ENCODE assay signal across 19 cellular contexts in genomic region chr18:76368976-76369375, GRCh38.
DNase-seq lines count a peak whose midpoint lies in the region; ATAC-seq and TF ChIP-seq lines count a peak whose summit lies in the region.
"Had no signal": no experiment of that assay in that cellular context is flagged by ENCODE, and none has a peak within 500 bp of the region (broad histone marks: within the 10 kb centered on the region; RNA-seq: fewer than 3 reads in every experiment).

No MANE protein-coding gene starts in this region.

- ATAC-seq in DND-41 (ENCODE audit: insufficient read depth, low read depth) (no peak), HG02938 (IDR thresholded peaks at IDR 0.05; ENCODE audit: unreplicated experiment) (no peak)
- ATAC-seq: HCT116 had no signal

- no peaks in the 10 kb centered on the region for H3K79me2 ChIP-seq in DND-41 (ENCODE audit: insufficient read depth, low read length)

- H3K4me1 ChIP-seq in DND-41 (ENCODE audit: insufficient read depth, low read length): peaks cover 28% of the 10 kb centered on the region
- peaks cover 8 to 12% of the 10 kb centered on the region in 2 experiments for H3K4me1 ChIP-seq in neutrophil (ENCODE audit: control insufficient read depth in 1 of 2, insufficient read depth in 1 of 2, low read depth in 1 of 2, low read length in 1 of 2)

- DNase-seq in DND-41 (no peak), amniotic epithelial cell (ENCODE audit: low read depth) (peak; percentile 42), fibroblast of pulmonary artery (ENCODE audit: low read depth) (peak; percentile 22), NCI-H1092 treated with DMSO at 0.1 percent for 48 hours (lab: John Stamatoyannopoulos, UW) (no peak), nucleus accumbens (lab: John Stamatoyannopoulos, UW) (no peak), NCI-H1436 (lab: John Stamatoyannopoulos, UW) (no peak)
- DNase-seq: CD4-positive, alpha-beta T cell; COR-L47; DMS79; KG1; NCI-H1092; NCI-H2081; NCI-H2171; NCI-H526; Right ventricle myocardium superior had no signal

- no peak overlapping the region for H3K4me2 ChIP-seq in DND-41 (ENCODE audit: insufficient read depth, low read length)
- H3K4me2 ChIP-seq: BLaER1 had no signal

- no peaks in the 10 kb centered on the region for H4K20me1 ChIP-seq in DND-41 (ENCODE audit: insufficient read depth, low read length)

- no peaks in the 10 kb centered on the region for H3K27me3 ChIP-seq in DND-41 (ENCODE audit: insufficient read depth, low read length, poor library complexity)
- no peaks in the 10 kb centered on the region for H3K27me3 ChIP-seq in neutrophil
- H3K27me3 ChIP-seq: BLaER1 had no signal

- H2AFZ ChIP-seq in DND-41 (ENCODE audit: low read depth, low read length): no peak overlapping the region

- 0 out of 2 replicates have a peak overlapping the region, but pooled peaks have one; percentile 1 for H3K27ac ChIP-seq in DND-41 (ENCODE audit: low read length)
- peak overlapping the region; percentile 19 for H3K27ac ChIP-seq in neutrophil
- H3K27ac ChIP-seq: BLaER1 had no signal

- TF ChIP-seq CTCF in DND-41 (IDR thresholded peaks at IDR 0.05; ENCODE audit: borderline replicate concordance, extremely low read depth, low read length, poor library complexity, severe bottlenecking) (no peak), fibroblast of pulmonary artery (IDR thresholded peaks at IDR 0.05; ENCODE audit: low read length, missing control alignments) (no peak), neutrophil (IDR thresholded peaks at IDR 0.05) (no peak)

- H3K4me3 ChIP-seq in DND-41 (ENCODE audit: low read depth in 1 of 2, low read length in 2 of 2) (no peak overlapping the region), fibroblast of pulmonary artery (replicated peaks; ENCODE audit: low read depth, low read length) (no peak overlapping the region), neutrophil (ENCODE audit: low read depth in 1 of 2, low read length in 1 of 2) (no peak overlapping the region)
- H3K4me3 ChIP-seq: BLaER1 had no signal

- H3K36me3 ChIP-seq in DND-41 (ENCODE audit: insufficient read depth, low read length) (no peaks in the 10 kb centered on the region), neutrophil (peaks cover 82% of the 10 kb centered on the region)

- no peak overlapping the region for H3K9ac ChIP-seq in DND-41 (ENCODE audit: low read depth, low read length)
- H3K9ac ChIP-seq: BLaER1 had no signal

- no peaks in the 10 kb centered on the region for H3K9me3 ChIP-seq in DND-41 (ENCODE audit: insufficient read depth, low read length, severe bottlenecking)
- no peaks in the 10 kb centered on the region for H3K9me3 ChIP-seq in neutrophil
- H3K9me3 ChIP-seq: BLaER1 had no signal

Comparison
In these comparisons a context has a peak if more than half of its experiments do, and no peak if none do; other contexts are left out.
1. DNase-seq: peak in amniotic epithelial cell (single experiment) and fibroblast of pulmonary artery (single experiment); none in DND-41 (single experiment), NCI-H1092 treated with DMSO at 0.1 percent for 48 hours (single experiment), nucleus accumbens (0 of 56) and NCI-H1436 (single experiment).